6 cellular contexts compared by ENCODE assay signal in the genomic region with DNA sequence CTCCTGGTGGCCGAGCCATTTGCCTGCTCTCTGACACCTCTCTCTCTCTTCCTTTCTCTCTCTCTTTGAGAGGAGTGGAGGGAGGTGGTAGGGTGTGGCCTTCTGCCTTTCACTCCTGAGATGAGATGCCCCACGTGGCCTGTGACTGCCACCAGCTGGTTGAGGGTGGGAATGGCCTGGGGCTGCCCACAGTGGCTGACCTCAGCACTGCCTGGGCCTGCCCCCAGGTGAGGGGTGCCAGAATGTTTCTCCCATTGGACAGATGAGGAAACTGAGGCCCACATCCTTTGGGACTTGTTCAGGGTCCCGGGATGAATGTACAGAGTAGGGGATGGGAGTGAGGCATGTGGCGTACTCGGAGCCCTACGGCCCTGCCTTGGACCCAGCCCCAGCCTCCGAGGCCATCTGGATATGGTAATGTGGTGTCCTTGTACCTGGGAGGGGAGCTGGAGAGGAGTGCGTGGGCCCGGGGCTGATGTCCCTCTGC. TPM values are rescaled to one million over a fixed set of nuclear protein-coding genes. Genes with fewer than 3 reads are reported as not detected.
A peak's percentile ranks its signal among the peaks of the same experiment; 100 is the strongest.
DNase-seq lines count a peak whose midpoint lies in the region; ATAC-seq and TF ChIP-seq lines count a peak whose summit lies in the region.

No MANE protein-coding gene starts in this region.

- H3K4me3 ChIP-seq in Panc1 (ENCODE audit: low read depth in 2 of 2, low read length in 2 of 2) (no peak overlapping the region), gastrocnemius medialis (no peak overlapping the region)

- H3K27ac ChIP-seq in Panc1 (ENCODE audit: low read length) (no peak overlapping the region), gastrocnemius medialis (no peak overlapping the region)

- H3K9me3 ChIP-seq in Panc1 (ENCODE audit: control insufficient read depth, insufficient read depth, low read depth, low read length) (no peaks in the 10 kb centered on the region), gastrocnemius medialis (no peaks in the 10 kb centered on the region)

- no peak for TF ChIP-seq POLR2A in gastrocnemius medialis (IDR thresholded peaks at IDR 0.05)

- H3K27ac Mint-ChIP-seq in dendritic cell treated with granulocyte-macrophage colony-stimulating factor and Interleukin-4, amounts not matched to agents 40 ng/mL and 50 ng/mL, for 4 days: peak overlapping the region; percentile 49

- no peaks in the 10 kb centered on the region; the same call in 1 of the 2 replicates for H3K36me3 ChIP-seq in Panc1 (ENCODE audit: control insufficient read depth, insufficient read depth, low read length)
- H3K36me3 ChIP-seq in gastrocnemius medialis: peaks cover 0 to 24% of the 10 kb centered on the region in 2 donors

- CTCF ChIA-PET in Panc1 (lab: Charles Lee): no interaction called here

- H3K4me1 Mint-ChIP-seq in dendritic cell treated with granulocyte-macrophage colony-stimulating factor and Interleukin-4, amounts not matched to agents 40 ng/mL and 50 ng/mL, for 4 days (ENCODE audit: low read depth): peaks cover 30% of the 10 kb centered on the region

- in situ Hi-C loops in Panc1 (cut with HindIII; ENCODE audit: low pct_unique_long_range_greater_than_20kb, low sequenced_read_pairs) (no loop called here), gastrocnemius medialis (cut with MboI; ENCODE audit: low sequenced_read_pairs in 4 of 4) (no loop called here)

- H3K27me3 Mint-ChIP-seq in dendritic cell treated with granulocyte-macrophage colony-stimulating factor and Interleukin-4, amounts not matched to agents 40 ng/mL and 50 ng/mL, for 4 days: peaks cover 2% of the 10 kb centered on the region

- no TSS peak for BruUV-seq in Panc1 (replicated peaks; lab: Mats Ljungman, UMichigan)

- ATAC-seq in Panc1 (peak; percentile 91), gastrocnemius medialis (peak in 1 of 2 donors; percentile 59), GM18861 (IDR thresholded peaks at IDR 0.05; ENCODE audit: unreplicated experiment) (no peak)

- H3K9me3 Mint-ChIP-seq in dendritic cell treated with granulocyte-macrophage colony-stimulating factor and Interleukin-4, amounts not matched to agents 40 ng/mL and 50 ng/mL, for 4 days: no peaks in the 10 kb centered on the region

- DNase-seq in NCI-H524 (lab: John Stamatoyannopoulos, UW) (peak; percentile 16 to 51), NCI-H524 treated with DMSO at 0.1 percent for 48 hours (lab: John Stamatoyannopoulos, UW) (no peak), Panc1 (ENCODE audit: low read depth, low spot score) (no peak), gastrocnemius medialis (no peak)

- POLR2A ChIA-PET in Panc1 (lab: Charles Lee): no interaction called here

- intact Hi-C loops in Panc1 (cut with micrococcal nuclease; ENCODE audit: unreplicated experiment) (no loop called here), gastrocnemius medialis (cut with DNase I; ENCODE audit: low total_unique reads) (loop anchor here (1.0 kb wide), 1 partner anchor 30 kb away; no protein-coding TSS in a partner anchor)
- intact Hi-C loops in dendritic cell treated with granulocyte-macrophage colony-stimulating factor and Interleukin-4, amounts not matched to agents 40 ng/mL and 50 ng/mL, for 4 days (cut with micrococcal nuclease): no loop called here

- TF ChIP-seq CTCF in Panc1 (IDR thresholded peaks at IDR 0.05): peak; percentile 85
- TF ChIP-seq CTCF in gastrocnemius medialis (IDR thresholded peaks at IDR 0.05 in 4 of 5, conservative IDR thresholded peaks at IDR 0.05 in 1 of 5): peak in 4 of 5 experiments; percentile 32 to 70 (median 50)

- no peaks in the 10 kb centered on the region for H3K27me3 ChIP-seq in Panc1 (ENCODE audit: control insufficient read depth, insufficient read depth, low read length)
- no peaks in the 10 kb centered on the region for H3K27me3 ChIP-seq in gastrocnemius medialis

- H3K4me1 ChIP-seq in Panc1 (ENCODE audit: control insufficient read depth, insufficient read depth, low read length): no peaks in the 10 kb centered on the region
- H3K4me1 ChIP-seq in gastrocnemius medialis: no peaks in the 10 kb centered on the region

- peaks cover 66% of the 10 kb centered on the region for H3K36me3 Mint-ChIP-seq in dendritic cell treated with granulocyte-macrophage colony-stimulating factor and Interleukin-4, amounts not matched to agents 40 ng/mL and 50 ng/mL, for 4 days (ENCODE audit: low read depth)

- H3K4me3 Mint-ChIP-seq in dendritic cell treated with granulocyte-macrophage colony-stimulating factor and Interleukin-4, amounts not matched to agents 40 ng/mL and 50 ng/mL, for 4 days: no peak overlapping the region

RNA-seq across cellular contexts. Expression of gene C1orf167, which starts 12.7 kb away (rescaled TPM):
- total RNA-seq in Panc1 (2021; ENCODE audit: unreplicated experiment) (not detected), gastrocnemius medialis (1 to 10 TPM in 1 of 4 donors, under 1 TPM in 1, not detected in 2; 1.00 to 1.4 TPM)
- 1.6 TPM for polyA plus RNA-seq in Panc1 (2012; ENCODE audit: insufficient read length)

RNA-seq across cellular contexts. Expression of gene AGTRAP, which starts 13.3 kb away (rescaled TPM):
- total RNA-seq in Panc1 (2021; ENCODE audit: unreplicated experiment) (57.0 TPM), gastrocnemius medialis (100 to 1,000 TPM in 2 of 4 donors, 10 to 100 TPM in 2; 37.8 to 144 (median 103) TPM)
- polyA plus RNA-seq in Panc1 (2012; ENCODE audit: insufficient read length): 90.5 TPM

RNA-seq across cellular contexts. Expression of gene MTHFR, which starts 56.5 kb away (rescaled TPM):
- total RNA-seq in Panc1 (2021; ENCODE audit: unreplicated experiment) (37.4 TPM), gastrocnemius medialis (10 to 100 TPM; 10.2 to 24.7 (median 18.1) TPM)
- polyA plus RNA-seq in Panc1 (2012; ENCODE audit: insufficient read length): 21.0 TPM

RNA-seq across cellular contexts. Expression of gene CLCN6, which starts 56.7 kb away (rescaled TPM):
- total RNA-seq in Panc1 (2021; ENCODE audit: unreplicated experiment) (23.6 TPM), gastrocnemius medialis (10 to 100 TPM in 1 of 4 donors, 1 to 10 TPM in 3; 7.1 to 11.9 (median 9.5) TPM)
- 11.3 TPM for polyA plus RNA-seq in Panc1 (2012; ENCODE audit: insufficient read length)

RNA-seq across cellular contexts. Expression of gene DRAXIN, which starts 57.7 kb away (rescaled TPM):
- total RNA-seq in Panc1 (2021; ENCODE audit: unreplicated experiment): 0.13 TPM
- polyA plus RNA-seq in Panc1 (2012; ENCODE audit: insufficient read length): 0.11 TPM
- total RNA-seq in gastrocnemius medialis: not detected

Comparison
In these comparisons a context has a peak if more than half of its experiments do, and no peak if none do; other contexts are left out.
1. DNase-seq: peak in NCI-H524 (2 of 2); none in NCI-H524 treated with DMSO at 0.1 percent for 48 hours (single experiment), Panc1 (single experiment) and gastrocnemius medialis (0 of 2).